In the genomic region with DNA sequence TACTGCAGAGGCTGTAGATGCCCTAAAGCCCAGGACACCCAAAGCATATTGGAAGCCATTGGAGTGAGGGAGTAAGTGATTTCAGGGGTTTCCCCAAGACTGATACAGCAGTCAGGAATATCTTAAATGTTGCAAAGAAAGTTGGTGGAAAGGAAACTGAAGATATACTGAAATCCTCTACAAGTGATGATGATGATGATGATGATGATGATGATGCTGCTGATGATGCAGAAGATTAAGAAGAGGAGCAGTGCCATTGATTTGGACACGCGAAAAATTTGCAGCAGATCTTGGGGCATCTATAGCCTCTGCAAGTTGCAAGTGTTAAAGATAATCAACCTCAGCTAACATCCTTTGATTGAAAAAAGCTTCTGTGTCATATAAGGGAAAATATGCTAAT, we compare ENCODE assay signal across 14 cellular contexts. TPM values are rescaled to one million over a fixed set of nuclear protein-coding genes. Genes with fewer than 3 reads are reported as not detected.
DNase-seq lines count a peak whose midpoint lies in the region; ATAC-seq and TF ChIP-seq lines count a peak whose summit lies in the region.
"Had no signal": no experiment of that assay in that cellular context is flagged by ENCODE, and none has a peak within 500 bp of the region (broad histone marks: within the 10 kb centered on the region; RNA-seq: fewer than 3 reads in every experiment).

No MANE protein-coding gene starts in this region.

- no peaks in the 10 kb centered on the region for H3K27me3 Mint-ChIP-seq in CD4-positive, CD25-positive, alpha-beta regulatory T cell
- H3K27me3 Mint-ChIP-seq in endothelial cell (ENCODE audit: unreplicated experiment): no peaks in the 10 kb centered on the region
- H3K27me3 Mint-ChIP-seq: B cell had no signal

- no peak for ATAC-seq in CD4-positive, CD25-positive, alpha-beta regulatory T cell (ENCODE audit: low read depth in 2 of 2)
- ATAC-seq in heart left ventricle: no peak
- ATAC-seq: HCT116, K562 had no signal

- H3K4me3 ChIP-seq in CD4-positive, CD25-positive, alpha-beta regulatory T cell (ENCODE audit: low read depth, low read length): peak overlapping the region; percentile 9
- no peak overlapping the region for H3K4me3 ChIP-seq in HEK293 (ENCODE audit: low read depth, low read length)
- peak overlapping the region; percentile 16 to 64 (median 47) for H3K4me3 ChIP-seq in subcutaneous abdominal adipose tissue (ENCODE audit: low read depth in 1 of 5, low read length in 5 of 5)
- no peak overlapping the region for H3K4me3 ChIP-seq in heart left ventricle
- H3K4me3 ChIP-seq: K562 had no signal

- H3K27me3 ChIP-seq in CD4-positive, CD25-positive, alpha-beta regulatory T cell (ENCODE audit: control insufficient read depth, insufficient read depth, low read length): no peaks in the 10 kb centered on the region
- no peaks in the 10 kb centered on the region for H3K27me3 ChIP-seq in subcutaneous abdominal adipose tissue (ENCODE audit: control insufficient read depth in 5 of 5, insufficient read depth in 4 of 5, low read length in 5 of 5)
- H3K27me3 ChIP-seq in heart left ventricle: no peaks in the 10 kb centered on the region
- H3K27me3 ChIP-seq: BLaER1 treated with 17β-estradiol and CSF1 and Interleukin-3, amounts not matched to agents 10 nM and 100 nM had no signal

- peaks cover 0 to 74% (median 35%) of the 10 kb centered on the region in 7 donors for H3K9me3 Mint-ChIP-seq in CD4-positive, CD25-positive, alpha-beta regulatory T cell
- peaks cover 38% of the 10 kb centered on the region for H3K9me3 Mint-ChIP-seq in endothelial cell (ENCODE audit: unreplicated experiment)

- TF ChIP-seq CTCF in HEK293 (tag by site-specific recombination; IDR thresholded peaks at IDR 0.05) (no peak), endothelial cell (IDR thresholded peaks at IDR 0.05; ENCODE audit: unreplicated experiment) (no peak), heart left ventricle (IDR thresholded peaks at IDR 0.05) (no peak)

- no peaks in the 10 kb centered on the region for H3K4me1 ChIP-seq in CD4-positive, CD25-positive, alpha-beta regulatory T cell (ENCODE audit: control insufficient read depth, insufficient read depth, low read length, poor library complexity, severe bottlenecking)
- H3K4me1 ChIP-seq in HEK293 (ENCODE audit: control insufficient read depth, insufficient read depth, low read length) (no peaks in the 10 kb centered on the region), subcutaneous abdominal adipose tissue (ENCODE audit: control insufficient read depth in 5 of 5, insufficient read depth in 5 of 5, low read length in 5 of 5) (peaks cover 0 to 3% (median 0%) of the 10 kb centered on the region in 5 donors), heart left ventricle (no peaks in the 10 kb centered on the region)
- H3K4me1 ChIP-seq: BLaER1 treated with 17β-estradiol and CSF1 and Interleukin-3, amounts not matched to agents 10 nM and 100 nM; Caco-2 had no signal

- H3K9me3 ChIP-seq in CD4-positive, CD25-positive, alpha-beta regulatory T cell (ENCODE audit: control insufficient read depth in 2 of 2, low read length in 2 of 2): peaks cover 70 to 96% of the 10 kb centered on the region in 2 experiments
- H3K9me3 ChIP-seq in HEK293 (ENCODE audit: control insufficient read depth, insufficient read depth, low read depth, low read length) (no peaks in the 10 kb centered on the region), subcutaneous abdominal adipose tissue (ENCODE audit: control insufficient read depth in 5 of 5, low read length in 5 of 5) (peaks cover 47 to 73% (median 71%) of the 10 kb centered on the region in 5 donors), heart left ventricle (peaks cover 0 to 93% (median 43%) of the 10 kb centered on the region in 12 donors)

- POLR2A ChIA-PET in HEK293 (lab: Yijun Ruan, JAX): no interaction called here

- H3K9ac ChIP-seq in subcutaneous abdominal adipose tissue (ENCODE audit: low read length in 5 of 5): no peak overlapping the region
- H3K9ac ChIP-seq: BLaER1 treated with 17β-estradiol and CSF1 and Interleukin-3, amounts not matched to agents 10 nM and 100 nM; GM23248 had no signal

- TF ChIP-seq POLR2A in heart left ventricle (IDR thresholded peaks at IDR 0.05): no peak

- DNase-seq in CD4-positive, CD25-positive, alpha-beta regulatory T cell: no peak
- DNase-seq in endothelial cell (ENCODE audit: low spot score): no peak
- no peak for DNase-seq in heart left ventricle
- no peak for DNase-seq in GOT3 (lab: John Stamatoyannopoulos, UW)
- DNase-seq: Caco-2, GM23248, H7, IMR-90 had no signal

- peaks cover 41% of the 10 kb centered on the region for H3K36me3 Mint-ChIP-seq in CD4-positive, CD25-positive, alpha-beta regulatory T cell
- peaks cover 55% of the 10 kb centered on the region for H3K36me3 Mint-ChIP-seq in endothelial cell (ENCODE audit: low read depth, unreplicated experiment)

- H3K4me1 Mint-ChIP-seq in CD4-positive, CD25-positive, alpha-beta regulatory T cell: no peaks in the 10 kb centered on the region
- H3K4me1 Mint-ChIP-seq in endothelial cell (ENCODE audit: unreplicated experiment): no peaks in the 10 kb centered on the region
- H3K4me1 Mint-ChIP-seq: B cell had no signal

- CTCF ChIA-PET in HEK293 (lab: Yijun Ruan, JAX): no interaction called here

- WGBS in heart left ventricle, 4 donors: 93 to 99% (median 96%) methylated on average over 2 of the region's 2 CpGs

- H3K4me3 Mint-ChIP-seq in CD4-positive, CD25-positive, alpha-beta regulatory T cell: peak overlapping the region in 1 of 4 donors; percentile 32
- H3K4me3 Mint-ChIP-seq in endothelial cell (ENCODE audit: unreplicated experiment): peak overlapping the region; percentile 33
- H3K4me3 Mint-ChIP-seq: B cell had no signal

- H3K27ac Mint-ChIP-seq in CD4-positive, CD25-positive, alpha-beta regulatory T cell: no peak overlapping the region
- no peak overlapping the region for H3K27ac Mint-ChIP-seq in endothelial cell (ENCODE audit: unreplicated experiment)
- H3K27ac Mint-ChIP-seq: B cell had no signal

- no peak overlapping the region for H3K27ac ChIP-seq in CD4-positive, CD25-positive, alpha-beta regulatory T cell (ENCODE audit: insufficient read depth, low read length, poor library complexity, severe bottlenecking)
- H3K27ac ChIP-seq in HEK293 (ENCODE audit: extremely low read depth, low read depth, low read length): no peak overlapping the region
- H3K27ac ChIP-seq in subcutaneous abdominal adipose tissue (ENCODE audit: low read depth, low read length): no peak overlapping the region
- H3K27ac ChIP-seq in heart left ventricle: no peak overlapping the region
- H3K27ac ChIP-seq: BLaER1 treated with 17β-estradiol and CSF1 and Interleukin-3, amounts not matched to agents 10 nM and 100 nM; GM23248 had no signal

- intact Hi-C loops in heart left ventricle (cut with DNase I): no loop called here

- H3K36me3 ChIP-seq in CD4-positive, CD25-positive, alpha-beta regulatory T cell (ENCODE audit: control insufficient read depth, insufficient read depth, low read length): peaks cover 46% of the 10 kb centered on the region
- H3K36me3 ChIP-seq in HEK293 (ENCODE audit: control insufficient read depth in 2 of 2, insufficient read depth in 1 of 2, low read length in 2 of 2): peaks cover 0 to 32% of the 10 kb centered on the region in 2 experiments; a peak in 1 of 3 replicates
- peaks cover 34 to 49% (median 44%) of the 10 kb centered on the region in 5 donors for H3K36me3 ChIP-seq in subcutaneous abdominal adipose tissue (ENCODE audit: control insufficient read depth in 5 of 5, insufficient read depth in 5 of 5, low read length in 5 of 5)
- peaks cover 7 to 68% (median 47%) of the 10 kb centered on the region in 9 donors for H3K36me3 ChIP-seq in heart left ventricle

TF ChIP-seq in HEK293, 187 proteins besides CTCF, POLR2A, EP300 and RAD21:
- TF ChIP-seq, protein P1, sequence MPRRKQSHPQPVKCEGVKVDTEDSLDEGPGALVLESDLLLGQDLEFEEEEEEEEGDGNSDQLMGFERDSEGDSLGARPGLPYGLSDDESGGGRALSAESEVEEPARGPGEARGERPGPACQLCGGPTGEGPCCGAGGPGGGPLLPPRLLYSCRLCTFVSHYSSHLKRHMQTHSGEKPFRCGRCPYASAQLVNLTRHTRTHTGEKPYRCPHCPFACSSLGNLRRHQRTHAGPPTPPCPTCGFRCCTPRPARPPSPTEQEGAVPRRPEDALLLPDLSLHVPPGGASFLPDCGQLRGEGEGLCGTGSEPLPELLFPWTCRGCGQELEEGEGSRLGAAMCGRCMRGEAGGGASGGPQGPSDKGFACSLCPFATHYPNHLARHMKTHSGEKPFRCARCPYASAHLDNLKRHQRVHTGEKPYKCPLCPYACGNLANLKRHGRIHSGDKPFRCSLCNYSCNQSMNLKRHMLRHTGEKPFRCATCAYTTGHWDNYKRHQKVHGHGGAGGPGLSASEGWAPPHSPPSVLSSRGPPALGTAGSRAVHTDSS (tag by site-specific recombination; IDR thresholded peaks at IDR 0.05): peak; percentile 84
- TF ChIP-seq REPIN1 (tag by site-specific recombination; IDR thresholded peaks at IDR 0.05; ENCODE audit: low read depth): no peak

RNA-seq across cellular contexts. Expression of a gene that starts 23.8 kb away (rescaled TPM):
- total RNA-seq in CD4-positive, CD25-positive, alpha-beta regulatory T cell: 22.9 TPM
- 10 to 100 TPM; 22.5 to 27.0 (median 24.3) TPM for polyA plus RNA-seq in CD4-positive, CD25-positive, alpha-beta regulatory T cell
- total RNA-seq in endothelial cell (ENCODE audit: unreplicated experiment) (7.0 TPM), heart left ventricle (10 to 100 TPM in 3 of 9 donors, 1 to 10 TPM in 6; 4.3 to 13.7 (median 9.5) TPM)
- polyA plus RNA-seq in heart left ventricle: 1 to 10 TPM; 7.2 to 7.5 TPM

Comparison
In these comparisons a context has a peak if more than half of its experiments do, and no peak if none do; other contexts are left out.
1. H3K4me3 ChIP-seq: peak in CD4-positive, CD25-positive, alpha-beta regulatory T cell (single experiment) and subcutaneous abdominal adipose tissue (5 of 5); none in HEK293 (single experiment) and heart left ventricle (0 of 12).